ENCODE assay signal across 26 cellular contexts in the genomic region with DNA sequence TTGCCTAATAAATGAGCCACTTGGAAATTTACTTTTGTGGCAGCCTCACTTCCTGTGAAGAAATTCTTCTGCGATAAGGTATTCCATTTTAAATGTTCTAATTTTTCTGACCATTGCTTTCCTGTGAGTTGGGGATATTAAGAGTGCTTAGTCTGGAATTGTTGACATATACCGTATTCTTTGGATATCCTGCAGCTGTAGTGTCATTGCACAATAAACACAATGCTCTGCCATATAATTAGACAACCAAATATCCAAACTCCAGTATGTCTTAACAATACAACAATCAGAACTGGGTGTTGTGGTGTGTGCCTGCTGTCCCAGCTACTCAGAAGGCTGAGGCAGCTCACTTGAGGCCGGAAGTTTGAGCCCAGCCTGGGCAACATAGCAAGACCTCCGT.
"Had no signal": no experiment of that assay in that cellular context is flagged by ENCODE, and none has a peak within 500 bp of the region (broad histone marks: within the 10 kb centered on the region; RNA-seq: fewer than 3 reads in every experiment).

No MANE protein-coding gene starts in this region.

- H3K36me3 ChIP-seq: cardiac muscle cell, suprapubic skin, tibial artery, upper lobe of right lung had no signal

- H3K27me3 Mint-ChIP-seq: effector memory CD8-positive, alpha-beta T cell had no signal

- FAIRE-seq: islet of Langerhans, TTC549 had no signal

- DNase-seq: activated CD4-positive, alpha-beta T cell treated with anti-CD3 and anti-CD28 coated beads for 4 hours; activated CD4-positive, alpha-beta T cell treated with anti-CD3 and anti-CD28 coated beads, Interleukin-2, amount 50 U/mL, for 4 hours; activated naive CD4-positive, alpha-beta T cell; activated T-cell treated with anti-CD3 and anti-CD28 coated beads for 4 hours; activated T-cell treated with anti-CD3 and anti-CD28 coated beads, Interleukin-2, amount 50 U/mL, for 72 hours; anterior cingulate cortex; body of pancreas; cerebellar nuclear complex; effector memory CD8-positive, alpha-beta T cell; foreskin melanocyte; natural killer cell; stimulated activated CD4-positive, alpha-beta T cell treated with anti-CD3 and anti-CD28 coated beads, Interleukin-2, amount 100 ng/mL, for 24 hours; stimulated activated naive CD4-positive, alpha-beta T cell; SW 1271; T-helper 9 cell; tibial artery; upper lobe of right lung had no signal

- H3K4me2 ChIP-seq: smooth muscle cell had no signal

- H3K27ac ChIP-seq: body of pancreas, cardiac muscle cell, coronary artery, suprapubic skin, tibial artery, upper lobe of right lung, VCaP had no signal

- H3K9me3 Mint-ChIP-seq: activated naive CD4-positive, alpha-beta T cell treated with anti-CD3 and anti-CD28 coated beads, Interleukin-2, amount 50 U/mL, for 72 hours; natural killer cell; T-helper 1 cell treated with Interleukin-12 subunit alpha and Interleukin-12 subunit beta and Interleukin-4 antibody, amounts not matched to agents 30 μg/mL and 1 μg/mL, for 36 hours had no signal

- H3K27me3 ChIP-seq: body of pancreas, cardiac muscle cell, suprapubic skin, tibial artery, upper lobe of right lung had no signal

- H3K36me3 Mint-ChIP-seq: activated naive CD4-positive, alpha-beta T cell treated with anti-CD3 and anti-CD28 coated beads, Interleukin-2, amount 50 U/mL, for 72 hours; natural killer cell had no signal

- H3K9me3 ChIP-seq: body of pancreas, suprapubic skin, tibial artery, upper lobe of right lung had no signal

- H3K4me1 ChIP-seq: body of pancreas, suprapubic skin, tibial artery, upper lobe of right lung had no signal

- H3K4me3 Mint-ChIP-seq: activated T-cell treated with anti-CD3 and anti-CD28 coated beads, Interleukin-2, amount 50 U/mL, for 72 hours; effector memory CD8-positive, alpha-beta T cell; natural killer cell; T-helper 1 cell treated with Interleukin-12 subunit alpha and Interleukin-12 subunit beta and Interleukin-4 antibody, amounts not matched to agents 30 μg/mL and 1 μg/mL, for 36 hours had no signal

- H3K4me3 ChIP-seq: body of pancreas, cardiac muscle cell, coronary artery, smooth muscle cell, suprapubic skin, tibial artery, upper lobe of right lung had no signal

- ATAC-seq: activated naive CD4-positive, alpha-beta T cell treated with anti-CD3 and anti-CD28 coated beads, Interleukin-2, amount 50 U/mL, for 72 hours; activated T-cell treated with anti-CD3 and anti-CD28 coated beads, Interleukin-2, amount 50 U/mL, for 72 hours; body of pancreas; effector memory CD8-positive, alpha-beta T cell; natural killer cell; upper lobe of right lung had no signal

- H3K27ac Mint-ChIP-seq: activated naive CD4-positive, alpha-beta T cell treated with anti-CD3 and anti-CD28 coated beads, Interleukin-2, amount 50 U/mL, for 72 hours; activated T-cell treated with anti-CD3 and anti-CD28 coated beads, Interleukin-2, amount 50 U/mL, for 72 hours; effector memory CD8-positive, alpha-beta T cell; natural killer cell; T-helper 1 cell treated with Interleukin-12 subunit alpha and Interleukin-12 subunit beta and Interleukin-4 antibody, amounts not matched to agents 30 μg/mL and 1 μg/mL, for 36 hours had no signal
